Comparison of ENCODE assay signal across 17 cellular contexts in the genomic region with DNA sequence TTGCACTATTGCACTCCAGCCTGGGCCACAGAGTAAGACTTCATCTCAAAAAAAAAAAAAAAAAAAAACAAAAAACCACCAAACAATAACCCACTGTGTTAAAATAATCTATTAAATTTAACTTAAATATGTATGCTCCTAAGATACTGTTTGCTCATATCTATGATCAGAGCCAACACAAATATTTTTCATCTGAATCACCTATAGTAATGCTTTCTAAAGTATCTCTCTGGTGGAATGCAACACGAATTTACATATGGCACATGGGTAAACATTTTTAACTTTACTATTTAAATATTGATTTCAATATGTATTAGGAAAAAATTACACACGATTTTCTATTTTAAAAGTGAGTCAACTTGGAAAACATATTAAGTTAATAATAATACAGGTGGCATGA.
DNase-seq lines count a peak whose midpoint lies in the region; ATAC-seq, FAIRE-seq and TF ChIP-seq lines count a peak whose summit lies in the region.
"Had no signal": no experiment of that assay in that cellular context is flagged by ENCODE, and none has a peak within 500 bp of the region (broad histone marks: within the 10 kb centered on the region; RNA-seq: fewer than 3 reads in every experiment).

No MANE protein-coding gene starts in this region.

- no peak overlapping the region for H3K4me3 Mint-ChIP-seq in HFFc6
- no peak overlapping the region for H3K4me3 Mint-ChIP-seq in stimulated activated effector memory CD8-positive, alpha-beta T cell treated with anti-CD3 and anti-CD28 coated beads, Interleukin-12 subunit alpha, Interleukin-12 subunit beta, amount 100 ng/mL, for 72 hours

- no peak overlapping the region for H3K4me3 ChIP-seq in AG10803 (ENCODE audit: low read length)
- H3K4me3 ChIP-seq: HAP-1, SJSA1 had no signal

- peaks cover 10% of the 10 kb centered on the region; the same call in 1 of the 2 replicates for H3K4me1 Mint-ChIP-seq in HFFc6 (ENCODE audit: low read depth)
- H3K4me1 Mint-ChIP-seq in stimulated activated effector memory CD8-positive, alpha-beta T cell treated with anti-CD3 and anti-CD28 coated beads, Interleukin-12 subunit alpha, Interleukin-12 subunit beta, amount 100 ng/mL, for 72 hours: no peaks in the 10 kb centered on the region

- H3K27me3 Mint-ChIP-seq in HFFc6 (ENCODE audit: insufficient read depth): no peaks in the 10 kb centered on the region

- DNase-seq in AG10803 (ENCODE audit: low read depth) (peak; percentile 11), HFFc6 (peak; percentile 7), NCI-H2107 treated with DMSO at 0.1 percent for 48 hours (lab: John Stamatoyannopoulos, UW; ENCODE audit: unreplicated experiment) (no peak), erythroblast (lab: John Stamatoyannopoulos, UW) (no peak)
- no peak for DNase-seq in stimulated activated effector memory CD8-positive, alpha-beta T cell treated with anti-CD3 and anti-CD28 coated beads, Interleukin-12 subunit alpha, Interleukin-12 subunit beta, amount 100 ng/mL, for 72 hours (ENCODE audit: low spot score in 2 of 2)
- DNase-seq: C1 segment of cervical spinal cord, DMS153, NCI-H2029, NCI-H526, RPMI8226 had no signal

- no peak for TF ChIP-seq POLR2A in erythroblast (IDR thresholded peaks at IDR 0.05; ENCODE audit: low read length)

- TF ChIP-seq CTCF in AG10803 (conservative IDR thresholded peaks at IDR 0.05; ENCODE audit: low read length): no peak
- no peak for TF ChIP-seq CTCF in HFFc6 (IDR thresholded peaks at IDR 0.05)

- 0 out of 3 replicates have a peak, but pooled peaks have one; percentile 35 for ATAC-seq in SK-N-SH treated with all-trans-retinoic acid at 6 μM for 48 hours
- ATAC-seq in HG03432 (IDR thresholded peaks at IDR 0.05; ENCODE audit: unreplicated experiment): no peak
- ATAC-seq in stimulated activated effector memory CD8-positive, alpha-beta T cell treated with anti-CD3 and anti-CD28 coated beads, Interleukin-12 subunit alpha, Interleukin-12 subunit beta, amount 100 ng/mL, for 72 hours: no peak
- ATAC-seq: HepG2 had no signal

- H3K9me3 Mint-ChIP-seq in HFFc6: no peaks in the 10 kb centered on the region
- no peaks in the 10 kb centered on the region for H3K9me3 Mint-ChIP-seq in stimulated activated effector memory CD8-positive, alpha-beta T cell treated with anti-CD3 and anti-CD28 coated beads, Interleukin-12 subunit alpha, Interleukin-12 subunit beta, amount 100 ng/mL, for 72 hours

- FAIRE-seq in colon (lab: Jason Lieb, UNC): peak; percentile 43
- FAIRE-seq: GM12891, HepG2 had no signal

- H3K27ac Mint-ChIP-seq in HFFc6: no peak overlapping the region
- no peak overlapping the region for H3K27ac Mint-ChIP-seq in stimulated activated effector memory CD8-positive, alpha-beta T cell treated with anti-CD3 and anti-CD28 coated beads, Interleukin-12 subunit alpha, Interleukin-12 subunit beta, amount 100 ng/mL, for 72 hours

- no peaks in the 10 kb centered on the region for H3K36me3 Mint-ChIP-seq in HFFc6 (ENCODE audit: low read depth)
- peaks cover 11% of the 10 kb centered on the region for H3K36me3 Mint-ChIP-seq in stimulated activated effector memory CD8-positive, alpha-beta T cell treated with anti-CD3 and anti-CD28 coated beads, Interleukin-12 subunit alpha, Interleukin-12 subunit beta, amount 100 ng/mL, for 72 hours

TF ChIP-seq in SK-N-SH treated with all-trans-retinoic acid at 6 μM for 48 hours, 23 proteins besides CTCF, POLR2A, EP300 and RAD21:
- TF ChIP-seq OSR1 (CRISPR knock-in tag; IDR thresholded peaks at IDR 0.05) (no peak), ZNF8 (CRISPR knock-in tag; IDR thresholded peaks at IDR 0.05) (no peak), GLIS3 (CRISPR knock-in tag; IDR thresholded peaks at IDR 0.05) (no peak), ARNTL (CRISPR knock-in tag; IDR thresholded peaks at IDR 0.05; ENCODE audit: borderline replicate concordance, low read depth) (no peak), TOX (CRISPR knock-in tag; IDR thresholded peaks at IDR 0.05; ENCODE audit: borderline replicate concordance) (no peak), ZFP30 (CRISPR knock-in tag; IDR thresholded peaks at IDR 0.05) (no peak), SNAI2 (CRISPR knock-in tag; IDR thresholded peaks at IDR 0.05) (no peak), CSDC2 (CRISPR knock-in tag; IDR thresholded peaks at IDR 0.05) (no peak), ESRRG (CRISPR knock-in tag; IDR thresholded peaks at IDR 0.05) (no peak), RARB (CRISPR knock-in tag; IDR thresholded peaks at IDR 0.05) (no peak), ISL1 (CRISPR knock-in tag; IDR thresholded peaks at IDR 0.05) (no peak), ZNF70 (CRISPR knock-in tag; IDR thresholded peaks at IDR 0.05) (no peak), PPARA (CRISPR knock-in tag; IDR thresholded peaks at IDR 0.05; ENCODE audit: borderline replicate concordance) (no peak), TCF4 (CRISPR knock-in tag; IDR thresholded peaks at IDR 0.05; ENCODE audit: borderline replicate concordance) (no peak), ZC3H10 (CRISPR knock-in tag; IDR thresholded peaks at IDR 0.05) (no peak), ZFP3 (CRISPR knock-in tag; IDR thresholded peaks at IDR 0.05) (no peak)
- TF ChIP-seq, protein P1, sequence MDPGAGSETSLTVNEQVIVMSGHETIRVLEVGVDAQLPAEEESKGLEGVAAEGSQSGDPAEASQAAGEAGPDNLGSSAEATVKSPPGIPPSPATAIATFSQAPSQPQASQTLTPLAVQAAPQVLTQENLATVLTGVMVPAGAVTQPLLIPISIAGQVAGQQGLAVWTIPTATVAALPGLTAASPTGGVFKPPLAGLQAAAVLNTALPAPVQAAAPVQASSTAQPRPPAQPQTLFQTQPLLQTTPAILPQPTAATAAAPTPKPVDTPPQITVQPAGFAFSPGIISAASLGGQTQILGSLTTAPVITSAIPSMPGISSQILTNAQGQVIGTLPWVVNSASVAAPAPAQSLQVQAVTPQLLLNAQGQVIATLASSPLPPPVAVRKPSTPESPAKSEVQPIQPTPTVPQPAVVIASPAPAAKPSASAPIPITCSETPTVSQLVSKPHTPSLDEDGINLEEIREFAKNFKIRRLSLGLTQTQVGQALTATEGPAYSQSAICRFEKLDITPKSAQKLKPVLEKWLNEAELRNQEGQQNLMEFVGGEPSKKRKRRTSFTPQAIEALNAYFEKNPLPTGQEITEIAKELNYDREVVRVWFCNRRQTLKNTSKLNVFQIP (CRISPR knock-in tag; IDR thresholded peaks at IDR 0.05; ENCODE audit: borderline replicate concordance, low read depth): no peak
- TF ChIP-seq, protein P2, sequence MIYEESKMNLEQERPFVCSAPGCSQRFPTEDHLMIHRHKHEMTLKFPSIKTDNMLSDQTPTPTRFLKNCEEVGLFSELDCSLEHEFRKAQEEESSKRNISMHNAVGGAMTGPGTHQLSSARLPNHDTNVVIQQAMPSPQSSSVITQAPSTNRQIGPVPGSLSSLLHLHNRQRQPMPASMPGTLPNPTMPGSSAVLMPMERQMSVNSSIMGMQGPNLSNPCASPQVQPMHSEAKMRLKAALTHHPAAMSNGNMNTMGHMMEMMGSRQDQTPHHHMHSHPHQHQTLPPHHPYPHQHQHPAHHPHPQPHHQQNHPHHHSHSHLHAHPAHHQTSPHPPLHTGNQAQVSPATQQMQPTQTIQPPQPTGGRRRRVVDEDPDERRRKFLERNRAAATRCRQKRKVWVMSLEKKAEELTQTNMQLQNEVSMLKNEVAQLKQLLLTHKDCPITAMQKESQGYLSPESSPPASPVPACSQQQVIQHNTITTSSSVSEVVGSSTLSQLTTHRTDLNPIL (CRISPR knock-in tag; IDR thresholded peaks at IDR 0.05; ENCODE audit: low read depth): no peak
- TF ChIP-seq, protein P3, sequence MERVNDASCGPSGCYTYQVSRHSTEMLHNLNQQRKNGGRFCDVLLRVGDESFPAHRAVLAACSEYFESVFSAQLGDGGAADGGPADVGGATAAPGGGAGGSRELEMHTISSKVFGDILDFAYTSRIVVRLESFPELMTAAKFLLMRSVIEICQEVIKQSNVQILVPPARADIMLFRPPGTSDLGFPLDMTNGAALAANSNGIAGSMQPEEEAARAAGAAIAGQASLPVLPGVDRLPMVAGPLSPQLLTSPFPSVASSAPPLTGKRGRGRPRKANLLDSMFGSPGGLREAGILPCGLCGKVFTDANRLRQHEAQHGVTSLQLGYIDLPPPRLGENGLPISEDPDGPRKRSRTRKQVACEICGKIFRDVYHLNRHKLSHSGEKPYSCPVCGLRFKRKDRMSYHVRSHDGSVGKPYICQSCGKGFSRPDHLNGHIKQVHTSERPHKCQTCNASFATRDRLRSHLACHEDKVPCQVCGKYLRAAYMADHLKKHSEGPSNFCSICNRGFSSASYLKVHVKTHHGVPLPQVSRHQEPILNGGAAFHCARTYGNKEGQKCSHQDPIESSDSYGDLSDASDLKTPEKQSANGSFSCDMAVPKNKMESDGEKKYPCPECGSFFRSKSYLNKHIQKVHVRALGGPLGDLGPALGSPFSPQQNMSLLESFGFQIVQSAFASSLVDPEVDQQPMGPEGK (CRISPR knock-in tag; IDR thresholded peaks at IDR 0.05; ENCODE audit: borderline replicate concordance): no peak
TF ChIP-seq in SK-N-SH treated with all-trans-retinoic acid at 6 μM for 48 hours: peak in this region for 0.

Comparison
In these comparisons a context has a peak if more than half of its experiments do, and no peak if none do; other contexts are left out.
1. DNase-seq: peak in AG10803 (single experiment) and HFFc6 (single experiment); none in NCI-H2107 treated with DMSO at 0.1 percent for 48 hours (single experiment), erythroblast (0 of 2) and stimulated activated effector memory CD8-positive, alpha-beta T cell treated with anti-CD3 and anti-CD28 coated beads, Interleukin-12 subunit alpha, Interleukin-12 subunit beta, amount 100 ng/mL, for 72 hours (0 of 2).